8 cellular contexts compared by ENCODE assay signal in the genomic region with DNA sequence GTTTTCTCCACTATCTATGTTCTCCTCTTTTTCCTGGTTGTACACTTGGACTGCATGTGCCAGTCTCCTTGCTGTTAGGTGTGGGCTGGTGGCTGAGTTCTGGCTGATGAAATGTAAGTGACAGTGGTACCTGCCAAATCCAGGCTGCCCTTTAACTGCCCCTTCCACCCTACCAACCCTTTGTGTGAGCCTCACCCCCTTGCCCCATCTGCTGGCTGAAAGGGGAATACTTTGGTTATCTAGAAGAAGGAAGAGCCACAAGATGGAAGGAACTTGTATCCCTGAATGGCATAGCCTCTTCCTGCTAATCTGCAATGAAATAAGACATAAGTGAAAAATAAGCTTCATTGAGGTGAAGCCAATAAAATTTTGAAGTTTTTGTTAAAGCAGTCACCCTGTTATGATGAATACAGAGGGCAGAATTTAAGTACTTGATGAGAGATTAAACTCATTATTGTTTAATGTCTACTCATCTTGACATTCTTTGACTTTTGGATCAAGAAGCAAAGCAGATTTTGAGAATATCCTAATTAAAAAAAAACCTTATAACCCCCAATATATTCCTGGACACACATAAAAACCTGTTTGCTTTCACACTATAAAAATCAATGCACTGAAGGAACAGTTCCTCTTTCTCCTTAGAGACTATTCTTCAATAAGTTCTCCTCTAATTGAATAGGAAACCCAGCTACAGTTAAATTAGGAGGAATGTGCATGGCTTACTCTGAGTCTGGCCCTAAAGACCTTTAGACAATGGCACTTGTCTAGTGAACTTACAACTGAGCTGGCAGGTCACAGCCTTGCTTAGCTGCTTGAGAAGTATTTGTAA.
A peak's percentile ranks its signal among the peaks of the same experiment; 100 is the strongest.
DNase-seq lines count a peak whose midpoint lies in the region; ATAC-seq and TF ChIP-seq lines count a peak whose summit lies in the region.

No MANE protein-coding gene starts in this region.

- no peaks in the 10 kb centered on the region for H3K36me3 ChIP-seq in BE2C

- H3K27me3 ChIP-seq in BE2C: no peaks in the 10 kb centered on the region

- H3K4me3 ChIP-seq in BE2C (ENCODE audit: low read depth, low read length) (no peak overlapping the region), WI38 (ENCODE audit: low read depth, low read length) (no peak overlapping the region), fibroblast of the aortic adventitia (ENCODE audit: low read depth, low read length) (no peak overlapping the region)

- DNase-seq in BE2C: peak; percentile 70
- DNase-seq in NCI-H128 (lab: John Stamatoyannopoulos, UW; ENCODE audit: unreplicated experiment): peak; percentile 10
- DNase-seq in fibroblast of the aortic adventitia (ENCODE audit: low read depth): peak; percentile 30
- peak; percentile 44 to 54 for DNase-seq in stimulated activated CD4-positive, alpha-beta T cell treated with anti-CD3 and anti-CD28 coated beads, Interleukin-2, amount 100 ng/mL, for 48 hours
- no peak for DNase-seq in KG1 (lab: John Stamatoyannopoulos, UW)
- no peak for DNase-seq in hepatic stellate cell (ENCODE audit: low spot score)

- peak; percentile 37 for ATAC-seq in GM18907 (IDR thresholded peaks at IDR 0.05; ENCODE audit: unreplicated experiment)

- peaks cover 4% of the 10 kb centered on the region; the same call in 1 of the 2 replicates for H3K4me1 ChIP-seq in BE2C

- TF ChIP-seq CTCF in BE2C (IDR thresholded peaks at IDR 0.05; ENCODE audit: low read depth, low read length) (peak; percentile 87), WI38 (IDR thresholded peaks at IDR 0.05; ENCODE audit: low read depth, low read length) (peak; percentile 60), fibroblast of the aortic adventitia (IDR thresholded peaks at IDR 0.05; ENCODE audit: insufficient read depth, low read length) (peak; percentile 54)

- no peaks in the 10 kb centered on the region for H3K9me3 ChIP-seq in BE2C

Comparison
In these comparisons a context has a peak if more than half of its experiments do, and no peak if none do; other contexts are left out.
1. DNase-seq: peak in BE2C (single experiment), NCI-H128 (single experiment), fibroblast of the aortic adventitia (single experiment) and stimulated activated CD4-positive, alpha-beta T cell treated with anti-CD3 and anti-CD28 coated beads, Interleukin-2, amount 100 ng/mL, for 48 hours (2 of 2); none in KG1 (single experiment) and hepatic stellate cell (single experiment).
2. Peak in every context shown above with its lines, with median percentiles within 50 percentile points of each other: CTCF ChIP-seq.